Comparison of ENCODE assay signal across 7 cellular contexts in the genomic region with DNA sequence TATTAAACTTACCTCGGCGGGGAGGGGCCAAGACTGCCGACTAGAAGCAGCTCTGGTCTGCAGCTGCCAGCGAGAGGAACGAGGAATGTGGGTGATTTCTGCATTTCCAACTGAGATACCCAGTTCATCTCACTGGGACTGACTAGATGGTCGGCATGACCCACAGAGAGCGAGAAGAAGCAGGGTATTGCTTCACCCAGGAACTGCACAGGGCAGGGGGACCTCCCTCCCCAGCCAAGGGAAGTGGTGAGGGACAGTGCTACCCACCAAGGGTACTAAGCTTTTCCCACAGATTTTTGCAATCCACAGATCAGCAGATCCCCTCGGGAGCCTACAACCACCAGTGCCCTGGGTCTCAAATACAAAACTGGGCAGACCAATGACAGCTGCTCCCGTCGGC. TPM values are rescaled to one million over a fixed set of nuclear protein-coding genes. Genes with fewer than 3 reads are reported as not detected.
"Had no signal": no experiment of that assay in that cellular context is flagged by ENCODE, and none has a peak within 500 bp of the region (broad histone marks: within the 10 kb centered on the region; RNA-seq: fewer than 3 reads in every experiment).

No MANE protein-coding gene starts in this region.

RNA-seq across cellular contexts. Expression of a gene that starts 17.6 kb away (rescaled TPM):
- total RNA-seq: activated B cell treated with CpG ODN at 0.5 μM for 24 hours; activated CD4-positive, alpha-beta memory T cell treated with anti-CD3 and anti-CD28 coated beads for 36 hours; activated CD4-positive, alpha-beta memory T cell treated with anti-CD3 and anti-CD28 coated beads, Interleukin-2, amount 10 ng/mL, durations not matched to agents 7 days and 5 days; activated CD4-positive, alpha-beta T cell treated with anti-CD3 and anti-CD28 coated beads, Interleukin-2, amount 10 ng/mL, durations not matched to agents 24 days and 14 days; activated CD8-positive, alpha-beta T cell treated with anti-CD3 and anti-CD28 coated beads for 36 hours; activated CD8-positive, alpha-beta T cell treated with anti-CD3 and anti-CD28 coated beads, Interleukin-2, amount 10 ng/mL, durations not matched to agents 7 days and 5 days; T-helper 17 cell had no signal
